ENCODE assay signal across 13 cellular contexts in the genomic region with DNA sequence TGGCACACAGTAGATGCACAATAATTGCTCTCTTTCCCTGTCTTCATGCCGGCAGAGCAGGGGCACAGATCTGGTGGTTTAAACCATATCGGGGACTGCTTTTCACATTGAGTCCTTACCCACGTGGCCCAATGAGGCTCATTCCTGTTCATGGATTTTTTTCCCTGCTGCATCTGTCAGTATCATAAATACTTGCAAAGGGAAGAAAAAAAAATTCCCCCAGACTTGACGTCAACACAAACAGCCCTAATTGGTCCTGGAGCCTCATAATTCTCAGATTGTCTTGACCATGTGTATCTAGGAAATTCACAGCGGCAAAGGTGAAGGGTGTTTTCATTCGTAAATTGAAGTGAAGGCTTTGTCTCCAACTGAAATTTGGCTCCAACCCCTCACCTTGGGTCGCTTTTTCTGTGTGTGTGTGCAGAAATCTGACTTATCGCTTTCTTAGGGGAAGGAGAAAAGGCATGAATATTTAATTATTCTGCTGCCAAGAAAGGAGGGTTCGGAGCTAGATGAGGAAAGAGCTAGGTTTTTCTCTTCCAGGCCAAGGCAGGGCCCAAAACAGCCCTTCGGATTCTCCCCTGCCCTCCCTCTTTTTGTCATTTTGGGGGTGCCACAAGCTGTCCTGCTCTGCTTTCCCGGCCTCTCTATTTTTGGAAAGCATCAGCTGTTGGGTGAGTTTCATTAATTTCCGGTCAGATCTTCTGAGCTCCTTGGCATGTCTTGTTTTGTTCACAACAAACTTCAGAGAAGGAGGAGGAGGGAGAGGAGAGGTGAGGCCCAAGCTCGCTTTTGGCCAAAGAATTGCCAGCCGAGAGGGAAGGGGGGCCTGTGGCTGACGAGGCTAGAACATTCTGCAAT. TPM values are rescaled to one million over a fixed set of nuclear protein-coding genes. Genes with fewer than 3 reads are reported as not detected.
DNase-seq lines count a peak whose midpoint lies in the region; ATAC-seq and TF ChIP-seq lines count a peak whose summit lies in the region.
"Had no signal": no experiment of that assay in that cellular context is flagged by ENCODE, and none has a peak within 500 bp of the region (broad histone marks: within the 10 kb centered on the region; RNA-seq: fewer than 3 reads in every experiment).

No MANE protein-coding gene starts in this region.

- no peaks in the 10 kb centered on the region for H3K9me3 Mint-ChIP-seq in activated naive CD4-positive, alpha-beta T cell treated with anti-CD3 and anti-CD28 coated beads, Interleukin-2, amount 50 U/mL, for 72 hours
- H3K9me3 Mint-ChIP-seq in natural killer cell treated with Interleukin-12 subunit alpha and Interleukin-12 subunit beta and Interleukin-15 and Interleukin-18, amount 100 ng/mL, for 72 hours = no peaks in the 10 kb centered on the region

- H3K36me3 ChIP-seq in ACC112 (ENCODE audit: insufficient read depth, low read length) = no peaks in the 10 kb centered on the region
- no peaks in the 10 kb centered on the region for H3K36me3 ChIP-seq in SJCRH30
- H3K36me3 ChIP-seq in prostate gland = no peaks in the 10 kb centered on the region
- H3K36me3 ChIP-seq: BE2C had no signal

- 21% methylated on average over 15 of the region's 15 CpGs for WGBS in prostate gland

- no peak overlapping the region for H3K4me3 Mint-ChIP-seq in natural killer cell treated with Interleukin-12 subunit alpha and Interleukin-12 subunit beta and Interleukin-15 and Interleukin-18, amount 100 ng/mL, for 72 hours

- H3K27me3 ChIP-seq in ACC112 (ENCODE audit: insufficient read depth, low read length) (no peaks in the 10 kb centered on the region), SJCRH30 (no peaks in the 10 kb centered on the region), prostate gland (replicated peaks; ENCODE audit: insufficient read depth) (no peaks in the 10 kb centered on the region)
- H3K27me3 ChIP-seq: BE2C had no signal

- peaks cover 22% of the 10 kb centered on the region for H3K4me1 ChIP-seq in ACC112 (ENCODE audit: control insufficient read depth, insufficient read depth, low read length, unreplicated experiment)
- H3K4me1 ChIP-seq in SJCRH30 = peaks cover 47% of the 10 kb centered on the region
- H3K4me1 ChIP-seq in prostate gland (replicated peaks) = no peaks in the 10 kb centered on the region

- no peaks in the 10 kb centered on the region for H3K4me1 Mint-ChIP-seq in natural killer cell treated with Interleukin-12 subunit alpha and Interleukin-12 subunit beta and Interleukin-15 and Interleukin-18, amount 100 ng/mL, for 72 hours (ENCODE audit: low read depth in 2 of 2)

- no peaks in the 10 kb centered on the region; the same call in 1 of the 2 replicates for H3K9me3 ChIP-seq in SJCRH30 (replicated peaks)
- no peaks in the 10 kb centered on the region for H3K9me3 ChIP-seq in prostate gland
- H3K9me3 ChIP-seq: BE2C had no signal

- no peak overlapping the region for H3K4me3 ChIP-seq in ACC112 (ENCODE audit: low read depth, low read length)
- peak overlapping the region; percentile 16 for H3K4me3 ChIP-seq in SJCRH30
- no peak overlapping the region for H3K4me3 ChIP-seq in prostate gland

- no peaks in the 10 kb centered on the region for H3K79me2 ChIP-seq in ACC112 (ENCODE audit: control insufficient read depth, insufficient read depth, low read length, unreplicated experiment)

- H3K27ac ChIP-seq in ACC112 (ENCODE audit: low read depth, low read length) (no peak overlapping the region), SJCRH30 (peak overlapping the region; percentile 89), prostate gland (peak overlapping the region; percentile 37 to 60)

- H3K27ac Mint-ChIP-seq in activated naive CD4-positive, alpha-beta T cell treated with anti-CD3 and anti-CD28 coated beads, Interleukin-2, amount 50 U/mL, for 72 hours = no peak overlapping the region
- H3K27ac Mint-ChIP-seq in natural killer cell treated with Interleukin-12 subunit alpha and Interleukin-12 subunit beta and Interleukin-15 and Interleukin-18, amount 100 ng/mL, for 72 hours = no peak overlapping the region

- peaks cover 0 to 2% of the 10 kb centered on the region in 2 donors for H3K27me3 Mint-ChIP-seq in natural killer cell treated with Interleukin-12 subunit alpha and Interleukin-12 subunit beta and Interleukin-15 and Interleukin-18, amount 100 ng/mL, for 72 hours

- no peak for TF ChIP-seq POLR2A in prostate gland (IDR thresholded peaks at IDR 0.05)

- peak; percentile 10 to 44 for ATAC-seq in left cardiac atrium
- no peak for ATAC-seq in activated naive CD4-positive, alpha-beta T cell treated with anti-CD3 and anti-CD28 coated beads, Interleukin-2, amount 50 U/mL, for 72 hours
- ATAC-seq in natural killer cell treated with Interleukin-12 subunit alpha and Interleukin-12 subunit beta and Interleukin-15 and Interleukin-18, amount 100 ng/mL, for 72 hours = no peak

- TF ChIP-seq CTCF in prostate gland (IDR thresholded peaks at IDR 0.05) = no peak

- peak; percentile 51 to 74 for DNase-seq in SJCRH30
- DNase-seq in left cardiac atrium = no peak
- DNase-seq in prostate gland (ENCODE audit: low spot score) = no peak
- DNase-seq in activated naive CD4-positive, alpha-beta T cell treated with anti-CD3 and anti-CD28 coated beads, Interleukin-2, amount 50 U/mL, for 72 hours (ENCODE audit: low spot score in 2 of 2) = no peak
- DNase-seq in natural killer cell treated with Interleukin-12 subunit alpha and Interleukin-12 subunit beta and Interleukin-15 and Interleukin-18, amount 100 ng/mL, for 72 hours (ENCODE audit: low spot score) = no peak
- no peak for DNase-seq in NCI-H2196 (lab: John Stamatoyannopoulos, UW; ENCODE audit: unreplicated experiment)
- no peak for DNase-seq in NCI-H146 treated with DMSO at 0.1 percent for 48 hours (lab: John Stamatoyannopoulos, UW; ENCODE audit: unreplicated experiment)
- DNase-seq: activated T-cell treated with anti-CD3 and anti-CD28 coated beads, Interleukin-2, amount 50 U/mL, for 48 hours; BE2C; stimulated activated CD4-positive, alpha-beta T cell treated with anti-CD3 and anti-CD28 coated beads, Interleukin-2, amount 100 ng/mL, for 24 hours had no signal

- peak overlapping the region; percentile 26 for H2AFZ ChIP-seq in ACC112 (ENCODE audit: low read length, unreplicated experiment)

- H3K36me3 Mint-ChIP-seq in activated naive CD4-positive, alpha-beta T cell treated with anti-CD3 and anti-CD28 coated beads, Interleukin-2, amount 50 U/mL, for 72 hours = no peaks in the 10 kb centered on the region
- H3K36me3 Mint-ChIP-seq in natural killer cell treated with Interleukin-12 subunit alpha and Interleukin-12 subunit beta and Interleukin-15 and Interleukin-18, amount 100 ng/mL, for 72 hours = no peaks in the 10 kb centered on the region

- intact Hi-C loops in left cardiac atrium (cut with DNase I) = loop anchor here in 1 of 2 donors (5.0 kb wide), 1 partner anchor 42 kb away; no protein-coding TSS in a partner anchor
- intact Hi-C loops in prostate gland (cut with DNase I) = no loop called here

RNA-seq across cellular contexts. Expression of a gene that starts 17.8 kb away (rescaled TPM):
- total RNA-seq in SJCRH30 (2014; rRNA removed; shearing (Covaris generic)) = 0.04 and 0.41 TPM in 2 replicates
- not detected for total RNA-seq in left cardiac atrium
- not detected for total RNA-seq in prostate gland
- not detected for total RNA-seq in activated naive CD4-positive, alpha-beta T cell treated with anti-CD3 and anti-CD28 coated beads, Interleukin-2, amount 50 U/mL, for 72 hours
- total RNA-seq in natural killer cell treated with Interleukin-12 subunit alpha and Interleukin-12 subunit beta and Interleukin-15 and Interleukin-18, amount 100 ng/mL, for 72 hours = not detected
- total RNA-seq: dermis microvascular lymphatic vessel endothelial cell, kidney epithelial cell had no signal

Comparison
In these comparisons a context has a peak if more than half of its experiments do, and no peak if none do; other contexts are left out.
1. DNase-seq: peak in SJCRH30 (2 of 2); none in left cardiac atrium (single experiment), prostate gland (single experiment), activated naive CD4-positive, alpha-beta T cell treated with anti-CD3 and anti-CD28 coated beads, Interleukin-2, amount 50 U/mL, for 72 hours (0 of 2), natural killer cell treated with Interleukin-12 subunit alpha and Interleukin-12 subunit beta and Interleukin-15 and Interleukin-18, amount 100 ng/mL, for 72 hours (single experiment), NCI-H2196 (single experiment) and NCI-H146 treated with DMSO at 0.1 percent for 48 hours (single experiment).
2. ATAC-seq: peak in left cardiac atrium (2 of 2); none in activated naive CD4-positive, alpha-beta T cell treated with anti-CD3 and anti-CD28 coated beads, Interleukin-2, amount 50 U/mL, for 72 hours (0 of 2) and natural killer cell treated with Interleukin-12 subunit alpha and Interleukin-12 subunit beta and Interleukin-15 and Interleukin-18, amount 100 ng/mL, for 72 hours (0 of 2).